Comparison of ENCODE assay signal across 22 cellular contexts in the genomic region with DNA sequence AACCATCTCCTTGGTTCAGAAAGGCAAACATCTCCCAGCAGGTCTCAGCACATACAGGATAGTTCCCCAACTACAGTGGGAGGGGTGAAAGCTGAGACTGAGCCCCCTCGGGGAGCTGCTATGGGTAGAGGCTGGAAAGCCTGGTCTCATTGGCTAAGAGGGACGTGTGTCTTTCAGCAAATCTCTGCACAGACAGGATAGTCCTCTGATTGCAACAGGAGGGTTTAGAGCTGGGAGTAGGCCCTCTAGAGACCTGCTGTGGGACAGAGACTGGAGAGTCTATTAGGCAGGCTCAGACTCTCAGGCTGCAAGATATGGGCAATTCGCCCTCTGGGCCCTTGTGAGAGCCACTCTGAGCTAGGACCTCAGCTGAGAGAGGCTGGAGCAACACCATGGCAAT.
DNase-seq lines count a peak whose midpoint lies in the region; ATAC-seq and TF ChIP-seq lines count a peak whose summit lies in the region.
"Had no signal": no experiment of that assay in that cellular context is flagged by ENCODE, and none has a peak within 500 bp of the region (broad histone marks: within the 10 kb centered on the region; RNA-seq: fewer than 3 reads in every experiment).

No MANE protein-coding gene starts in this region.

- no peak overlapping the region for H2BK120ac ChIP-seq in mesendoderm (ENCODE audit: low read depth, low read length)

- no peak overlapping the region for H3K4me2 ChIP-seq in mesendoderm (ENCODE audit: low read length)
- H3K4me2 ChIP-seq: A549; BLaER1 treated with 17β-estradiol and CSF1 and Interleukin-3, amounts not matched to agents 10 nM and 100 nM had no signal

- no peak overlapping the region for H3K18ac ChIP-seq in mesendoderm (ENCODE audit: low read length)

- DNase-seq in WTC11 (ENCODE audit: low spot score) = no peak
- DNase-seq in endodermal cell = peak; percentile 62
- peak; percentile 16 for DNase-seq in mesendoderm
- DNase-seq in tibial nerve (ENCODE audit: low spot score in 2 of 2) = no peak
- DNase-seq in activated naive CD8-positive, alpha-beta T cell treated with anti-CD3 and anti-CD28 coated beads for 36 hours = no peak
- DNase-seq in DMS153 treated with DMSO at 0.1 percent for 48 hours (lab: John Stamatoyannopoulos, UW; ENCODE audit: unreplicated experiment) = no peak
- DNase-seq: AML-193; Caco-2; Calu3; CD4-positive, alpha-beta T cell; CD8-positive, alpha-beta T cell; DMS53; DMS79; DND-41; EL; GDM1 had no signal

- H3K36me3 ChIP-seq in endodermal cell (ENCODE audit: control insufficient read depth, insufficient read depth, low read length) (no peaks in the 10 kb centered on the region), mesendoderm (ENCODE audit: control insufficient read depth, insufficient read depth, low read length) (no peaks in the 10 kb centered on the region), tibial nerve (no peaks in the 10 kb centered on the region)

- no peaks in the 10 kb centered on the region for H3K79me1 ChIP-seq in mesendoderm (ENCODE audit: low read length)

- H3K4me1 ChIP-seq in endodermal cell (ENCODE audit: control insufficient read depth, insufficient read depth, low read length) = no peaks in the 10 kb centered on the region
- H3K4me1 ChIP-seq in mesendoderm (ENCODE audit: control insufficient read depth, low read depth, low read length) = no peaks in the 10 kb centered on the region
- no peaks in the 10 kb centered on the region for H3K4me1 ChIP-seq in tibial nerve
- H3K4me1 ChIP-seq: A549; BLaER1 treated with 17β-estradiol and CSF1 and Interleukin-3, amounts not matched to agents 10 nM and 100 nM had no signal

- TF ChIP-seq POLR2A in tibial nerve (IDR thresholded peaks at IDR 0.05) = no peak

- no peaks in the 10 kb centered on the region for H3K79me2 ChIP-seq in mesendoderm (ENCODE audit: control insufficient read depth, insufficient read depth, low read length)

- no peak for TF ChIP-seq EP300 in tibial nerve (IDR thresholded peaks at IDR 0.05)

- CTCF ChIA-PET in WTC11 (lab: Charles Lee) = interaction anchor here (0.8 to 1.2 kb wide), 2 partner anchors 79 to 117 kb away, joined by 3 read pairs; no protein-coding TSS in a partner anchor

- no peaks in the 10 kb centered on the region for H3K27me3 ChIP-seq in endodermal cell (ENCODE audit: control insufficient read depth, insufficient read depth, low read length, poor library complexity, severe bottlenecking)
- peaks cover 2% of the 10 kb centered on the region for H3K27me3 ChIP-seq in mesendoderm (ENCODE audit: insufficient read depth, low read length, poor library complexity)
- H3K27me3 ChIP-seq in tibial nerve = no peaks in the 10 kb centered on the region
- H3K27me3 ChIP-seq: BLaER1 treated with 17β-estradiol and CSF1 and Interleukin-3, amounts not matched to agents 10 nM and 100 nM had no signal

- 89% methylated on average over 3 of the region's 3 CpGs; no CpG with 5 or more reads in 1 of the 2 experiments for WGBS in endodermal cell (ENCODE audit: insufficient coverage in 1 of 2, insufficient read length in 1 of 2), 2 experiments
- no CpG with 5 or more reads among the region's 3 CpGs for WGBS in mesendoderm (ENCODE audit: extremely low coverage, insufficient coverage, low lambda C conversion rate)
- WGBS in tibial nerve, 2 donors = 89 to 92% methylated on average over 3 of the region's 3 CpGs

- H3K4ac ChIP-seq in mesendoderm (ENCODE audit: low read depth, low read length) = no peak overlapping the region

- H3K27me3 Mint-ChIP-seq in WTC11 (ENCODE audit: low read depth) = no peaks in the 10 kb centered on the region
- no peaks in the 10 kb centered on the region for H3K27me3 Mint-ChIP-seq in endodermal cell (ENCODE audit: insufficient read depth)
- H3K27me3 Mint-ChIP-seq in activated naive CD8-positive, alpha-beta T cell treated with anti-CD3 and anti-CD28 coated beads for 36 hours = peaks cover 4% of the 10 kb centered on the region
- H3K27me3 Mint-ChIP-seq: B cell had no signal

- no peak overlapping the region for H3K56ac ChIP-seq in mesendoderm (ENCODE audit: low read length)

- H2BK5ac ChIP-seq in mesendoderm (ENCODE audit: low read length) = no peak overlapping the region

- H3K4me3 ChIP-seq in endodermal cell (ENCODE audit: low read length) = no peak overlapping the region
- H3K4me3 ChIP-seq in mesendoderm (ENCODE audit: low read length) = no peak overlapping the region
- H3K4me3 ChIP-seq in tibial nerve = no peak overlapping the region
- H3K4me3 ChIP-seq: A549; BLaER1 treated with 17β-estradiol and CSF1 and Interleukin-3, amounts not matched to agents 10 nM and 100 nM; GM12878 had no signal

- H3K9ac ChIP-seq in endodermal cell (ENCODE audit: extremely low read depth, low read length, poor library complexity, severe bottlenecking) (no peak overlapping the region), mesendoderm (ENCODE audit: low read length) (no peak overlapping the region)
- H3K9ac ChIP-seq: BLaER1 treated with 17β-estradiol and CSF1 and Interleukin-3, amounts not matched to agents 10 nM and 100 nM had no signal

- H3K27ac ChIP-seq in endodermal cell (ENCODE audit: low read depth, low read length) (no peak overlapping the region), mesendoderm (ENCODE audit: low read depth, low read length) (no peak overlapping the region), tibial nerve (no peak overlapping the region)
- H3K27ac ChIP-seq: 22Rv1; A549; BLaER1 treated with 17β-estradiol and CSF1 and Interleukin-3, amounts not matched to agents 10 nM and 100 nM; C4-2B had no signal

- no peak overlapping the region for H3K4me3 Mint-ChIP-seq in WTC11
- H3K4me3 Mint-ChIP-seq in endodermal cell = no peak overlapping the region
- no peak overlapping the region for H3K4me3 Mint-ChIP-seq in activated naive CD8-positive, alpha-beta T cell treated with anti-CD3 and anti-CD28 coated beads for 36 hours
- H3K4me3 Mint-ChIP-seq: B cell; CD4-positive, alpha-beta T cell; CD8-positive, alpha-beta T cell had no signal

- H3K36me3 Mint-ChIP-seq in WTC11 = no peaks in the 10 kb centered on the region
- H3K36me3 Mint-ChIP-seq in endodermal cell (ENCODE audit: low read depth) = no peaks in the 10 kb centered on the region
- peaks cover 2% of the 10 kb centered on the region for H3K36me3 Mint-ChIP-seq in activated naive CD8-positive, alpha-beta T cell treated with anti-CD3 and anti-CD28 coated beads for 36 hours
- H3K36me3 Mint-ChIP-seq: CD8-positive, alpha-beta T cell had no signal

- H3K9me3 ChIP-seq in endodermal cell (ENCODE audit: control insufficient read depth, low read length) (peaks cover 27% of the 10 kb centered on the region), tibial nerve (peaks cover 0 to 19% (median 0%) of the 10 kb centered on the region in 4 donors)

- H3K4me1 Mint-ChIP-seq in WTC11 (no peaks in the 10 kb centered on the region; the same call in 1 of the 2 replicates), endodermal cell (peaks cover 3% of the 10 kb centered on the region)
- H3K4me1 Mint-ChIP-seq in activated naive CD8-positive, alpha-beta T cell treated with anti-CD3 and anti-CD28 coated beads for 36 hours = no peaks in the 10 kb centered on the region
- H3K4me1 Mint-ChIP-seq: B cell had no signal

- H3K23ac ChIP-seq in mesendoderm (ENCODE audit: low read length) = no peak overlapping the region

- H4K8ac ChIP-seq in mesendoderm (ENCODE audit: low read depth, low read length) = no peak overlapping the region

- no peak overlapping the region for H4K5ac ChIP-seq in mesendoderm (ENCODE audit: low read length)

- TF ChIP-seq CTCF in WTC11 (IDR thresholded peaks at IDR 0.05) (no peak), endodermal cell (conservative IDR thresholded peaks at IDR 0.05) (peak; percentile 18), tibial nerve (IDR thresholded peaks at IDR 0.05) (no peak)

- H3K9me3 Mint-ChIP-seq in WTC11 = peaks cover 14% of the 10 kb centered on the region
- peaks cover 11% of the 10 kb centered on the region for H3K9me3 Mint-ChIP-seq in endodermal cell
- H3K9me3 Mint-ChIP-seq in activated naive CD8-positive, alpha-beta T cell treated with anti-CD3 and anti-CD28 coated beads for 36 hours = peaks cover 9% of the 10 kb centered on the region

- peak; percentile 85 for ATAC-seq in WTC11
- ATAC-seq: A549; CD8-positive, alpha-beta T cell; GM12878 had no signal

- H3K27ac Mint-ChIP-seq in WTC11 = no peak overlapping the region
- no peak overlapping the region for H3K27ac Mint-ChIP-seq in endodermal cell
- H3K27ac Mint-ChIP-seq in activated naive CD8-positive, alpha-beta T cell treated with anti-CD3 and anti-CD28 coated beads for 36 hours = no peak overlapping the region
- H3K27ac Mint-ChIP-seq: B cell; CD4-positive, alpha-beta T cell; CD8-positive, alpha-beta T cell had no signal

- H2AK5ac ChIP-seq in mesendoderm (ENCODE audit: low read length) = no peak overlapping the region

- H2BK15ac ChIP-seq in mesendoderm (replicated peaks; ENCODE audit: low read depth) = no peak overlapping the region

- POLR2A ChIA-PET in WTC11 (lab: Charles Lee) = no interaction called here

TF ChIP-seq in WTC11, 78 proteins besides CTCF, POLR2A, EP300 and RAD21:
- TF ChIP-seq, protein P1, sequence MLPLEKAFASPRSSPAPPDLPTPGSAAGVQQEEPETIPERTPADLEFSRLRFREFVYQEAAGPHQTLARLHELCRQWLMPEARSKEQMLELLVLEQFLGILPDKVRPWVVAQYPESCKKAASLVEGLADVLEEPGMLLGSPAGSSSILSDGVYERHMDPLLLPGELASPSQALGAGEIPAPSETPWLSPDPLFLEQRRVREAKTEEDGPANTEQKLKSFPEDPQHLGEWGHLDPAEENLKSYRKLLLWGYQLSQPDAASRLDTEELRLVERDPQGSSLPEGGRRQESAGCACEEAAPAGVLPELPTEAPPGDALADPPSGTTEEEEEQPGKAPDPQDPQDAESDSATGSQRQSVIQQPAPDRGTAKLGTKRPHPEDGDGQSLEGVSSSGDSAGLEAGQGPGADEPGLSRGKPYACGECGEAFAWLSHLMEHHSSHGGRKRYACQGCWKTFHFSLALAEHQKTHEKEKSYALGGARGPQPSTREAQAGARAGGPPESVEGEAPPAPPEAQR (CRISPR knock-in tag; IDR thresholded peaks at IDR 0.05) = no peak
- no peak for TF ChIP-seq ATF1 (CRISPR knock-in tag; IDR thresholded peaks at IDR 0.05)
- TF ChIP-seq, protein P2, sequence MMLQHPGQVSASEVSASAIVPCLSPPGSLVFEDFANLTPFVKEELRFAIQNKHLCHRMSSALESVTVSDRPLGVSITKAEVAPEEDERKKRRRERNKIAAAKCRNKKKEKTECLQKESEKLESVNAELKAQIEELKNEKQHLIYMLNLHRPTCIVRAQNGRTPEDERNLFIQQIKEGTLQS (CRISPR knock-in tag; conservative IDR thresholded peaks at IDR 0.05) = no peak
- TF ChIP-seq, protein P3, sequence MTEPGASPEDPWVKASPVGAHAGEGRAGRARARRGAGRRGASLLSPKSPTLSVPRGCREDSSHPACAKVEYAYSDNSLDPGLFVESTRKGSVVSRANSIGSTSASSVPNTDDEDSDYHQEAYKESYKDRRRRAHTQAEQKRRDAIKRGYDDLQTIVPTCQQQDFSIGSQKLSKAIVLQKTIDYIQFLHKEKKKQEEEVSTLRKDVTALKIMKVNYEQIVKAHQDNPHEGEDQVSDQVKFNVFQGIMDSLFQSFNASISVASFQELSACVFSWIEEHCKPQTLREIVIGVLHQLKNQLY (CRISPR knock-in tag; IDR thresholded peaks at IDR 0.05) = no peak

Comparison
In these comparisons a context has a peak if more than half of its experiments do, and no peak if none do; other contexts are left out.
1. DNase-seq: peak in endodermal cell (single experiment) and mesendoderm (single experiment); none in WTC11 (single experiment), tibial nerve (0 of 2), activated naive CD8-positive, alpha-beta T cell treated with anti-CD3 and anti-CD28 coated beads for 36 hours (single experiment) and DMS153 treated with DMSO at 0.1 percent for 48 hours (single experiment).